ENCODE assay signal across 16 cellular contexts in genomic region chr2:224871813-224872212, GRCh38.
"Had no signal": no experiment of that assay in that cellular context is flagged by ENCODE, and none has a peak within 500 bp of the region (broad histone marks: within the 10 kb centered on the region; RNA-seq: fewer than 3 reads in every experiment).

No MANE protein-coding gene starts in this region.

- ATAC-seq: gastroesophageal sphincter, heart right ventricle, left lobe of liver, mucosa of descending colon had no signal

- H3K9me2 ChIP-seq: SK-N-SH had no signal

- H3K4me2 ChIP-seq: SK-N-SH had no signal

- H3K9me3 ChIP-seq: gastroesophageal sphincter, heart right ventricle, mucosa of descending colon, SK-N-SH, tibial artery had no signal

- H3K4me3 ChIP-seq: gastroesophageal sphincter, heart right ventricle, mucosa of descending colon, tibial artery had no signal

- H3K27ac ChIP-seq: gastroesophageal sphincter, heart right ventricle, tibial artery had no signal

- H3K9me3 Mint-ChIP-seq: nephron had no signal

- H3K27me3 ChIP-seq: gastroesophageal sphincter, heart right ventricle, tibial artery had no signal

- H3K4me3 Mint-ChIP-seq: nephron had no signal

- H3K36me3 ChIP-seq: gastroesophageal sphincter had no signal

- DNase-seq: activated CD4-positive, alpha-beta T cell treated with anti-CD3 and anti-CD28 coated beads for 4 hours; activated gamma-delta T cell; heart right ventricle; islet precursor cell; mucosa of descending colon; nucleus accumbens; posterior cingulate gyrus; retina; SK-N-SH; stimulated activated CD4-positive, alpha-beta T cell treated with anti-CD3 and anti-CD28 coated beads, Interleukin-12 subunit alpha, Interleukin-12 subunit beta, amount 100 ng/mL, for 4 hours; stimulated activated naive CD4-positive, alpha-beta T cell; T-helper 2 cell; tibial artery had no signal

- H3K4me1 Mint-ChIP-seq: nephron had no signal

- H3K4me1 ChIP-seq: gastroesophageal sphincter, heart right ventricle had no signal

- H3K27ac Mint-ChIP-seq: nephron had no signal
